14 cellular contexts compared by ENCODE assay signal in genomic region chr4:183599690-183600089, GRCh38. TPM values are rescaled to one million over a fixed set of nuclear protein-coding genes. Genes with fewer than 3 reads are reported as not detected.
DNase-seq lines count a peak whose midpoint lies in the region; ATAC-seq and FAIRE-seq lines count a peak whose summit lies in the region.
"Had no signal": no experiment of that assay in that cellular context is flagged by ENCODE, and none has a peak within 500 bp of the region (broad histone marks: within the 10 kb centered on the region; RNA-seq: fewer than 3 reads in every experiment).

No MANE protein-coding gene starts in this region.

- peaks cover 4 to 15% of the 10 kb centered on the region in 2 donors for H3K27me3 Mint-ChIP-seq in natural killer cell treated with Interleukin-12 subunit alpha and Interleukin-12 subunit beta and Interleukin-15 and Interleukin-18, amount 100 ng/mL, for 72 hours

- H3K36me3 ChIP-seq in small intestine (ENCODE audit: control insufficient read depth in 2 of 2, insufficient read depth in 2 of 2, low read length in 2 of 2): no peaks in the 10 kb centered on the region
- H3K36me3 ChIP-seq: left ventricle myocardium inferior, Peyer's patch had no signal

- no peaks in the 10 kb centered on the region for H3K4me1 ChIP-seq in small intestine (ENCODE audit: control insufficient read depth in 2 of 2, insufficient read depth in 1 of 2, low read depth in 1 of 2, low read length in 1 of 2)
- H3K4me1 ChIP-seq: left ventricle myocardium inferior, Peyer's patch had no signal

- H3K27ac ChIP-seq in small intestine (ENCODE audit: low read depth in 1 of 2, low read length in 1 of 2): no peak overlapping the region
- H3K27ac ChIP-seq: 22Rv1, left ventricle myocardium inferior, Peyer's patch had no signal

- ATAC-seq in HG02642 (IDR thresholded peaks at IDR 0.05; ENCODE audit: poor library complexity, unreplicated experiment) (peak; percentile 62), HG03520 (IDR thresholded peaks at IDR 0.05; ENCODE audit: unreplicated experiment) (peak; percentile 57), HG02852 (IDR thresholded peaks at IDR 0.05; ENCODE audit: unreplicated experiment) (no peak)
- no peak for ATAC-seq in natural killer cell treated with Interleukin-12 subunit alpha and Interleukin-12 subunit beta and Interleukin-15 and Interleukin-18, amount 100 ng/mL, for 72 hours

- no peak overlapping the region for H3K4me3 ChIP-seq in small intestine (ENCODE audit: low read depth in 1 of 2, low read length in 2 of 2)
- H3K4me3 ChIP-seq: left ventricle myocardium inferior, Peyer's patch had no signal

- peak; percentile 4 for DNase-seq in DMS53 (lab: John Stamatoyannopoulos, UW)
- DNase-seq in DMS53 treated with DMSO at 0.1 percent for 48 hours (lab: John Stamatoyannopoulos, UW; ENCODE audit: unreplicated experiment): no peak
- DNase-seq in small intestine: peak; percentile 58
- no peak for DNase-seq in stimulated activated CD4-positive, alpha-beta T cell treated with anti-CD3 and anti-CD28 coated beads, Interleukin-1b, Interleukin-23, amount 100 ng/mL, for 48 hours
- DNase-seq in natural killer cell treated with Interleukin-12 subunit alpha and Interleukin-12 subunit beta and Interleukin-15 and Interleukin-18, amount 100 ng/mL, for 72 hours (ENCODE audit: low spot score): no peak
- DNase-seq: caudate nucleus, left ventricle myocardium inferior, nephron progenitor cell, Peyer's patch had no signal

- no peaks in the 10 kb centered on the region for H3K9me3 ChIP-seq in small intestine (ENCODE audit: control insufficient read depth, low read depth)
- H3K9me3 ChIP-seq: left ventricle myocardium inferior, Peyer's patch had no signal

- no peaks in the 10 kb centered on the region for H3K27me3 ChIP-seq in small intestine (ENCODE audit: control insufficient read depth in 2 of 2, insufficient read depth in 2 of 2, low read length in 2 of 2)
- H3K27me3 ChIP-seq: Peyer's patch had no signal

- H3K4me3 Mint-ChIP-seq in natural killer cell treated with Interleukin-12 subunit alpha and Interleukin-12 subunit beta and Interleukin-15 and Interleukin-18, amount 100 ng/mL, for 72 hours: no peak overlapping the region
- H3K4me3 Mint-ChIP-seq: activated naive CD4-positive, alpha-beta T cell treated with anti-CD3 and anti-CD28 coated beads for 36 hours; nephron progenitor cell had no signal

- no peaks in the 10 kb centered on the region for H3K9me3 Mint-ChIP-seq in natural killer cell treated with Interleukin-12 subunit alpha and Interleukin-12 subunit beta and Interleukin-15 and Interleukin-18, amount 100 ng/mL, for 72 hours
- H3K9me3 Mint-ChIP-seq: activated naive CD4-positive, alpha-beta T cell treated with anti-CD3 and anti-CD28 coated beads for 36 hours had no signal

- no peaks in the 10 kb centered on the region for H3K36me3 Mint-ChIP-seq in natural killer cell treated with Interleukin-12 subunit alpha and Interleukin-12 subunit beta and Interleukin-15 and Interleukin-18, amount 100 ng/mL, for 72 hours

- no peaks in the 10 kb centered on the region for H3K4me1 Mint-ChIP-seq in natural killer cell treated with Interleukin-12 subunit alpha and Interleukin-12 subunit beta and Interleukin-15 and Interleukin-18, amount 100 ng/mL, for 72 hours (ENCODE audit: low read depth in 2 of 2)

- FAIRE-seq in small intestine (lab: Jason Lieb, UNC): no peak

- H3K27ac Mint-ChIP-seq in natural killer cell treated with Interleukin-12 subunit alpha and Interleukin-12 subunit beta and Interleukin-15 and Interleukin-18, amount 100 ng/mL, for 72 hours: no peak overlapping the region
- H3K27ac Mint-ChIP-seq: activated naive CD4-positive, alpha-beta T cell treated with anti-CD3 and anti-CD28 coated beads for 36 hours; nephron progenitor cell had no signal

RNA-seq across cellular contexts. Expression of gene RWDD4, which starts 59.3 kb away (rescaled TPM):
- 10 to 100 TPM; 10.3 to 13.4 (median 12.5) TPM for polyA plus RNA-seq in small intestine
- total RNA-seq in natural killer cell treated with Interleukin-12 subunit alpha and Interleukin-12 subunit beta and Interleukin-15 and Interleukin-18, amount 100 ng/mL, for 72 hours: 10 to 100 TPM; 16.8 to 32.4 TPM

RNA-seq across cellular contexts. Expression of gene TRAPPC11, which starts 59.4 kb away (rescaled TPM):
- 10 to 100 TPM; 12.3 to 19.9 (median 18.4) TPM for polyA plus RNA-seq in small intestine
- 10 to 100 TPM; 43.0 to 47.0 TPM for total RNA-seq in natural killer cell treated with Interleukin-12 subunit alpha and Interleukin-12 subunit beta and Interleukin-15 and Interleukin-18, amount 100 ng/mL, for 72 hours

Comparison
In these comparisons a context has a peak if more than half of its experiments do, and no peak if none do; other contexts are left out.
1. DNase-seq: peak in DMS53 (single experiment) and small intestine (single experiment); none in DMS53 treated with DMSO at 0.1 percent for 48 hours (single experiment), stimulated activated CD4-positive, alpha-beta T cell treated with anti-CD3 and anti-CD28 coated beads, Interleukin-1b, Interleukin-23, amount 100 ng/mL, for 48 hours (single experiment) and natural killer cell treated with Interleukin-12 subunit alpha and Interleukin-12 subunit beta and Interleukin-15 and Interleukin-18, amount 100 ng/mL, for 72 hours (single experiment).
2. ATAC-seq: peak in HG02642 (single experiment) and HG03520 (single experiment); none in HG02852 (single experiment) and natural killer cell treated with Interleukin-12 subunit alpha and Interleukin-12 subunit beta and Interleukin-15 and Interleukin-18, amount 100 ng/mL, for 72 hours (0 of 2).